ENCODE assay signal across 8 cellular contexts in genomic region chr1:46527474-46528296, GRCh38. TPM values are rescaled to one million over a fixed set of nuclear protein-coding genes. Genes with fewer than 3 reads are reported as not detected.
DNase-seq lines count a peak whose midpoint lies in the region; ATAC-seq, FAIRE-seq and TF ChIP-seq lines count a peak whose summit lies in the region.

No MANE protein-coding gene starts in this region.

- TF ChIP-seq EP300 in ovary (IDR thresholded peaks at IDR 0.05), result no peak

- no peak overlapping the region for H3K9ac ChIP-seq in Karpas-422 (ENCODE audit: low read length)

- peak; percentile 75 for ATAC-seq in RWPE2 (ENCODE audit: low read depth)

- H3K27me3 Mint-ChIP-seq in type B pancreatic cell, result peaks cover 90% of the 10 kb centered on the region

- no peaks in the 10 kb centered on the region for H3K79me2 ChIP-seq in Karpas-422 (ENCODE audit: low read length)

- TF ChIP-seq CTCF in 22Rv1 (IDR thresholded peaks at IDR 0.05) (peak; percentile 97), GM12874 (IDR thresholded peaks at IDR 0.05; ENCODE audit: insufficient read depth, low read depth, low read length) (peak; percentile 92), RWPE2 (IDR thresholded peaks at IDR 0.05; ENCODE audit: poor library complexity, severe bottlenecking) (peak; percentile 92), ovary (IDR thresholded peaks at IDR 0.05) (peak in 2 of 3 donors; percentile 39 to 54), type B pancreatic cell (conservative IDR thresholded peaks at IDR 0.05) (peak; percentile 92)

- H3K9me3 ChIP-seq in Karpas-422 (ENCODE audit: low read length) (no peaks in the 10 kb centered on the region), RWPE2 (ENCODE audit: severe bottlenecking) (no peaks in the 10 kb centered on the region), ovary (no peaks in the 10 kb centered on the region)

- intact Hi-C loops in ovary (cut with DNase I), result loop anchor here in 2 of 4 donors (2.0 to 5.0 kb wide), 3 partner anchors 50 to 120 kb away; no protein-coding TSS in a partner anchor

- H3K4me2 ChIP-seq in Karpas-422 (ENCODE audit: low read depth, low read length, poor library complexity, severe bottlenecking), result no peak overlapping the region

- FAIRE-seq in frontal cortex (lab: Jason Lieb, UNC), result no peak

- 29 to 36% (median 29%) methylated on average over 3 of the region's 3 CpGs for WGBS in ovary, 3 donors

- peaks cover 31% of the 10 kb centered on the region for H3K4me1 Mint-ChIP-seq in type B pancreatic cell (ENCODE audit: unreplicated experiment)

- H3K4me1 ChIP-seq in Karpas-422 (ENCODE audit: low read length) (no peaks in the 10 kb centered on the region), RWPE2 (ENCODE audit: insufficient read depth, poor library complexity, severe bottlenecking) (peaks cover 4% of the 10 kb centered on the region), ovary (ENCODE audit: insufficient read depth) (no peaks in the 10 kb centered on the region)

- no peaks in the 10 kb centered on the region for H3K9me3 Mint-ChIP-seq in type B pancreatic cell

- no peak overlapping the region for H3K4me3 Mint-ChIP-seq in type B pancreatic cell

- H3K4me3 ChIP-seq in Karpas-422 (ENCODE audit: low read length) (no peak overlapping the region), RWPE2 (ENCODE audit: severe bottlenecking) (no peak overlapping the region), ovary (no peak overlapping the region)

- DNase-seq in Karpas-422 (peak; percentile 87), RWPE2 (ENCODE audit: low spot score) (no peak), frontal cortex (ENCODE audit: low spot score in 2 of 2) (peak; percentile 78 to 89), ovary (peak; percentile 52 to 83 (median 64)), type B pancreatic cell (ENCODE audit: extremely low spot score, unreplicated experiment) (peak; percentile 83)
- DNase-seq in activated effector memory CD4-positive, alpha-beta T cell treated with Interleukin-2 at 50 U/mL for 16 hours, result peak; percentile 59

- no peaks in the 10 kb centered on the region for H3K36me3 Mint-ChIP-seq in type B pancreatic cell

- TF ChIP-seq POLR2A in ovary (IDR thresholded peaks at IDR 0.05), result no peak

- peak overlapping the region; percentile 64 for H3K27ac Mint-ChIP-seq in type B pancreatic cell

- H4K20me1 ChIP-seq in Karpas-422 (ENCODE audit: insufficient read depth, low read depth, low read length), result no peaks in the 10 kb centered on the region; the same call in 1 of the 2 replicates

- H2AFZ ChIP-seq in Karpas-422 (ENCODE audit: low read length), result no peak overlapping the region

- H3K9me2 ChIP-seq in Karpas-422 (replicated peaks; ENCODE audit: insufficient read depth, low read length), result no peaks in the 10 kb centered on the region

- H3K27me3 ChIP-seq in Karpas-422 (ENCODE audit: low read length) (no peaks in the 10 kb centered on the region), RWPE2 (ENCODE audit: insufficient read depth, poor library complexity, severe bottlenecking) (no peaks in the 10 kb centered on the region), ovary (no peaks in the 10 kb centered on the region)

- H3K27ac ChIP-seq in 22Rv1, result no peak overlapping the region
- H3K27ac ChIP-seq in Karpas-422 (ENCODE audit: low read length), result no peak overlapping the region
- H3K27ac ChIP-seq in RWPE2 (ENCODE audit: poor library complexity, severe bottlenecking), result no peak overlapping the region
- no peak overlapping the region for H3K27ac ChIP-seq in ovary

- H3K36me3 ChIP-seq in Karpas-422 (ENCODE audit: insufficient read depth, low read length), result no peaks in the 10 kb centered on the region
- no peaks in the 10 kb centered on the region for H3K36me3 ChIP-seq in RWPE2 (ENCODE audit: low read depth)
- H3K36me3 ChIP-seq in ovary, result no peaks in the 10 kb centered on the region

RNA-seq across cellular contexts. Expression of gene KNCN, which starts 23.8 kb away (rescaled TPM):
- total RNA-seq in Karpas-422 (2014; rRNA removed; shearing (Covaris generic); ENCODE audit: low replicate concordance), result not detected in 2 replicates
- total RNA-seq in frontal cortex (under 0.01 TPM), ovary (under 1 TPM in 1 of 7 donors, not detected in 6; 0.08 TPM), type B pancreatic cell (ENCODE audit: low replicate concordance) (not detected in 2 replicates)
- polyA plus RNA-seq in ovary, result not detected

RNA-seq across cellular contexts. Expression of gene DMBX1, which starts 38.0 kb away (rescaled TPM):
- not detected in 2 replicates for total RNA-seq in Karpas-422 (2014; rRNA removed; shearing (Covaris generic); ENCODE audit: low replicate concordance)
- not detected for total RNA-seq in frontal cortex
- not detected for total RNA-seq in ovary
- not detected for polyA plus RNA-seq in ovary
- 0.10 TPM in 1 of 2 replicates, not detected in the other for total RNA-seq in type B pancreatic cell (ENCODE audit: low replicate concordance)

Comparison
In these comparisons a context has a peak if more than half of its experiments do, and no peak if none do; other contexts are left out.
1. CTCF ChIP-seq: peak in every context shown above with its lines; median percentile 97 in 22Rv1; 92 in GM12874; 92 in RWPE2; 92 in type B pancreatic cell; 46 in ovary.